ENCODE assay signal across 1 cellular context in genomic region chr16:30874821-30875717, GRCh38.
TF ChIP-seq lines count a peak whose summit lies in the region.

No MANE protein-coding gene starts in this region.

TF ChIP-seq in HepG2, 621 proteins besides CTCF, POLR2A, EP300 and RAD21 (continued from another document and continues in another):
- TF ChIP-seq ZBTB33 (CRISPR knock-in tag; IDR thresholded peaks at IDR 0.05) (peak; percentile 86), DNMT1 (CRISPR knock-in tag; IDR thresholded peaks at IDR 0.05) (peak; percentile 99; the same call in 1 of the 2 replicates), REL (CRISPR knock-in tag; conservative IDR thresholded peaks at IDR 0.05) (peak; percentile 97), PHF21A (CRISPR knock-in tag; IDR thresholded peaks at IDR 0.05) (peak; percentile 89), BRCA1 (CRISPR knock-in tag; IDR thresholded peaks at IDR 0.05) (peak; percentile 98), HMG20B (CRISPR knock-in tag; conservative IDR thresholded peaks at IDR 0.05) (peak; percentile 19; the same call in 1 of the 2 replicates), IRF2 (CRISPR knock-in tag; IDR thresholded peaks at IDR 0.05) (peak; percentile 99), SP140L (CRISPR knock-in tag; IDR thresholded peaks at IDR 0.05; ENCODE audit: borderline replicate concordance) (no peak; the same call in 1 of the 2 replicates), MBNL3 (CRISPR knock-in tag; conservative IDR thresholded peaks at IDR 0.05) (0 out of 2 replicates have a peak, but pooled peaks have one; percentile 36), KAT2B (IDR thresholded peaks at IDR 0.05; ENCODE audit: borderline replicate concordance, low read depth, low read length) (no peak), RARG (CRISPR knock-in tag; IDR thresholded peaks at IDR 0.05; ENCODE audit: low read depth) (peak; percentile 83; the same call in 1 of the 2 replicates), ZNF720 (CRISPR knock-in tag; IDR thresholded peaks at IDR 0.05) (no peak), ZBTB7A (CRISPR knock-in tag; IDR thresholded peaks at IDR 0.05) (peak; percentile 92; the same call in 1 of the 2 replicates), PRDM10 (CRISPR knock-in tag; IDR thresholded peaks at IDR 0.05; ENCODE audit: low read depth) (peak; percentile 90), SNAPC4 (CRISPR knock-in tag; IDR thresholded peaks at IDR 0.05) (peak; percentile 75; the same call in 1 of the 2 replicates), ZNF782 (CRISPR knock-in tag; IDR thresholded peaks at IDR 0.05; ENCODE audit: borderline replicate concordance) (peak; percentile 67), RBAK (CRISPR knock-in tag; IDR thresholded peaks at IDR 0.05) (peak; percentile 34), SRY (CRISPR knock-in tag; IDR thresholded peaks at IDR 0.05) (peak; percentile 98), ZNF619 (CRISPR knock-in tag; IDR thresholded peaks at IDR 0.05) (peak; percentile 98; the same call in 1 of the 2 replicates), SNAPC2 (CRISPR knock-in tag; IDR thresholded peaks at IDR 0.05) (peak; percentile 90), ATF7 (IDR thresholded peaks at IDR 0.05) (no peak), ATF7 (CRISPR knock-in tag; IDR thresholded peaks at IDR 0.05) (peak; percentile 60; the same call in 1 of the 2 replicates), ARNTL (CRISPR knock-in tag; IDR thresholded peaks at IDR 0.05) (peak; percentile 87), TSC22D2 (CRISPR knock-in tag; IDR thresholded peaks at IDR 0.05; ENCODE audit: borderline replicate concordance) (peak; percentile 82), SMYD3 (CRISPR knock-in tag; IDR thresholded peaks at IDR 0.05) (peak; percentile 97), NFAT5 (CRISPR knock-in tag; IDR thresholded peaks at IDR 0.05) (peak; percentile 93), ZNF253 (CRISPR knock-in tag; IDR thresholded peaks at IDR 0.05; ENCODE audit: borderline replicate concordance) (peak; percentile 98), ZBTB37 (CRISPR knock-in tag; IDR thresholded peaks at IDR 0.05) (peak; percentile 18; the same call in 1 of the 2 replicates), ZMYM4 (CRISPR knock-in tag; IDR thresholded peaks at IDR 0.05) (peak; percentile 89), ZFY (CRISPR knock-in tag; IDR thresholded peaks at IDR 0.05) (peak; percentile 99), PATZ1 (CRISPR knock-in tag; IDR thresholded peaks at IDR 0.05) (peak; percentile 73), ZNF572 (CRISPR knock-in tag; IDR thresholded peaks at IDR 0.05) (peak; percentile 79), ZEB1 (IDR thresholded peaks at IDR 0.05; ENCODE audit: insufficient replicate concordance, low read depth) (no peak), AKAP8 (CRISPR knock-in tag; IDR thresholded peaks at IDR 0.05) (peak; percentile 94; the same call in 1 of the 2 replicates), CENPBD1 (CRISPR knock-in tag; IDR thresholded peaks at IDR 0.05; ENCODE audit: borderline replicate concordance, low read depth) (peak; percentile 45), ZNF749 (CRISPR knock-in tag; IDR thresholded peaks at IDR 0.05; ENCODE audit: borderline replicate concordance) (peak; percentile 98), ZNF577 (CRISPR knock-in tag; IDR thresholded peaks at IDR 0.05; ENCODE audit: borderline replicate concordance, low read depth) (0 out of 2 replicates have a peak, but pooled peaks have one; percentile 39)
